Comparison of ENCODE assay signal across 9 cellular contexts in genomic region chr20:56439784-56440291, GRCh38. TPM values are rescaled to one million over a fixed set of nuclear protein-coding genes. Genes with fewer than 3 reads are reported as not detected.
DNase-seq lines count a peak whose midpoint lies in the region; ATAC-seq, FAIRE-seq and TF ChIP-seq lines count a peak whose summit lies in the region.
"Had no signal": no experiment of that assay in that cellular context is flagged by ENCODE, and none has a peak within 500 bp of the region (broad histone marks: within the 10 kb centered on the region; RNA-seq: fewer than 3 reads in every experiment).

No MANE protein-coding gene starts in this region.

- no peak overlapping the region for H3K9ac ChIP-seq in DND-41 (ENCODE audit: low read depth, low read length)

- H3K9me3 ChIP-seq in DND-41 (ENCODE audit: insufficient read depth, low read length, severe bottlenecking) (no peaks in the 10 kb centered on the region), neutrophil (no peaks in the 10 kb centered on the region)
- H3K9me3 ChIP-seq: vagina had no signal

- H3K79me2 ChIP-seq in DND-41 (ENCODE audit: insufficient read depth, low read length), result no peaks in the 10 kb centered on the region

- no peaks in the 10 kb centered on the region for H4K20me1 ChIP-seq in DND-41 (ENCODE audit: insufficient read depth, low read length)

- no peak for FAIRE-seq in RCC 7860 (lab: Jason Lieb, UNC)

- H3K4me2 ChIP-seq in DND-41 (ENCODE audit: insufficient read depth, low read length), result no peak overlapping the region

- H3K36me3 ChIP-seq in DND-41 (ENCODE audit: insufficient read depth, low read length), result no peaks in the 10 kb centered on the region
- peaks cover 81% of the 10 kb centered on the region for H3K36me3 ChIP-seq in neutrophil
- H3K36me3 ChIP-seq: vagina had no signal

- TF ChIP-seq CTCF in DND-41 (IDR thresholded peaks at IDR 0.05; ENCODE audit: borderline replicate concordance, extremely low read depth, low read length, poor library complexity, severe bottlenecking), result no peak
- TF ChIP-seq CTCF in epithelial cell of esophagus (IDR thresholded peaks at IDR 0.05; ENCODE audit: insufficient read depth, low read depth, low read length, missing control alignments), result no peak
- TF ChIP-seq CTCF in neutrophil (IDR thresholded peaks at IDR 0.05), result no peak
- no peak for TF ChIP-seq CTCF in dorsolateral prefrontal cortex (IDR thresholded peaks at IDR 0.05 in 54 of 56, conservative IDR thresholded peaks at IDR 0.05 in 2 of 56; ENCODE audit: low read depth in 1 of 56, partially characterized antibody in 56 of 56)
- TF ChIP-seq CTCF in omental fat pad (IDR thresholded peaks at IDR 0.05), result no peak

- DNase-seq in DND-41 (no peak), RCC 7860 (ENCODE audit: low spot score) (peak; percentile 15), epithelial cell of esophagus (ENCODE audit: low read depth) (peak; percentile 13), dorsolateral prefrontal cortex (no peak), omental fat pad (ENCODE audit: low spot score) (no peak)

- H3K4me1 ChIP-seq in DND-41 (ENCODE audit: insufficient read depth, low read length) (peaks cover 8% of the 10 kb centered on the region), neutrophil (ENCODE audit: control insufficient read depth in 1 of 2, insufficient read depth in 1 of 2, low read depth in 1 of 2, low read length in 1 of 2) (peaks cover 20 to 31% of the 10 kb centered on the region in 2 experiments)

- H2AFZ ChIP-seq in DND-41 (ENCODE audit: low read depth, low read length), result no peak overlapping the region

- intact Hi-C loops in dorsolateral prefrontal cortex (cut with DNase I), result no loop called here

- ATAC-seq in DND-41 (ENCODE audit: insufficient read depth, low read depth) (peak; percentile 66), HG02852 (IDR thresholded peaks at IDR 0.05; ENCODE audit: unreplicated experiment) (no peak), GM18861 (IDR thresholded peaks at IDR 0.05; ENCODE audit: unreplicated experiment) (no peak), omental fat pad (ENCODE audit: low FRiP score) (no peak)

- no peak overlapping the region for H3K4me3 ChIP-seq in DND-41 (ENCODE audit: low read depth in 1 of 2, low read length in 2 of 2)
- no peak overlapping the region for H3K4me3 ChIP-seq in epithelial cell of esophagus (ENCODE audit: low read length)
- no peak overlapping the region for H3K4me3 ChIP-seq in neutrophil (ENCODE audit: low read depth in 1 of 2, low read length in 1 of 2)
- no peak overlapping the region for H3K4me3 ChIP-seq in dorsolateral prefrontal cortex
- H3K4me3 ChIP-seq: vagina had no signal

- H3K27me3 ChIP-seq in DND-41 (ENCODE audit: insufficient read depth, low read length, poor library complexity) (no peaks in the 10 kb centered on the region), neutrophil (no peaks in the 10 kb centered on the region), dorsolateral prefrontal cortex (peaks cover 0 to 3% (median 0%) of the 10 kb centered on the region in 45 donors)
- H3K27me3 ChIP-seq: vagina had no signal

- H3K27ac ChIP-seq in DND-41 (ENCODE audit: low read length) (no peak overlapping the region), neutrophil (peak overlapping the region; percentile 64), dorsolateral prefrontal cortex (no peak overlapping the region)
- H3K27ac ChIP-seq: vagina had no signal

RNA-seq across cellular contexts. Expression of gene CASS4, which starts 27.8 kb away (rescaled TPM):
- total RNA-seq in dorsolateral prefrontal cortex (1 to 10 TPM in 110 of 120 experiments, under 1 TPM in 10; 0.25 to 4.8 (median 1.9) TPM), omental fat pad (10 to 100 TPM in 1 of 4 donors, 1 to 10 TPM in 3; 3.5 to 10.6 (median 6.0) TPM)

RNA-seq across cellular contexts. Expression of gene RTF2, which starts 28.6 kb away (rescaled TPM):
- total RNA-seq in dorsolateral prefrontal cortex (100 to 1,000 TPM in 55 of 120 experiments, 10 to 100 TPM in 65; 74.7 to 133 (median 99.7) TPM), omental fat pad (10 to 100 TPM; 52.7 to 62.9 (median 53.7) TPM)

RNA-seq across cellular contexts. Expression of gene CSTF1, which starts 47.4 kb away (rescaled TPM):
- total RNA-seq in dorsolateral prefrontal cortex (10 to 100 TPM; 15.8 to 37.3 (median 25.6) TPM), omental fat pad (10 to 100 TPM; 20.8 to 26.8 (median 22.0) TPM)

RNA-seq across cellular contexts. Expression of gene AURKA, which starts 47.8 kb away (rescaled TPM):
- total RNA-seq in dorsolateral prefrontal cortex (1 to 10 TPM; 1.1 to 5.7 (median 2.8) TPM), omental fat pad (1 to 10 TPM in 3 of 4 donors, under 1 TPM in 1; 0.95 to 4.1 (median 2.5) TPM)

Comparison
In these comparisons a context has a peak if more than half of its experiments do, and no peak if none do; other contexts are left out.
1. DNase-seq: peak in RCC 7860 (single experiment) and epithelial cell of esophagus (single experiment); none in DND-41 (single experiment), dorsolateral prefrontal cortex (0 of 10) and omental fat pad (single experiment).